In the genomic region with DNA sequence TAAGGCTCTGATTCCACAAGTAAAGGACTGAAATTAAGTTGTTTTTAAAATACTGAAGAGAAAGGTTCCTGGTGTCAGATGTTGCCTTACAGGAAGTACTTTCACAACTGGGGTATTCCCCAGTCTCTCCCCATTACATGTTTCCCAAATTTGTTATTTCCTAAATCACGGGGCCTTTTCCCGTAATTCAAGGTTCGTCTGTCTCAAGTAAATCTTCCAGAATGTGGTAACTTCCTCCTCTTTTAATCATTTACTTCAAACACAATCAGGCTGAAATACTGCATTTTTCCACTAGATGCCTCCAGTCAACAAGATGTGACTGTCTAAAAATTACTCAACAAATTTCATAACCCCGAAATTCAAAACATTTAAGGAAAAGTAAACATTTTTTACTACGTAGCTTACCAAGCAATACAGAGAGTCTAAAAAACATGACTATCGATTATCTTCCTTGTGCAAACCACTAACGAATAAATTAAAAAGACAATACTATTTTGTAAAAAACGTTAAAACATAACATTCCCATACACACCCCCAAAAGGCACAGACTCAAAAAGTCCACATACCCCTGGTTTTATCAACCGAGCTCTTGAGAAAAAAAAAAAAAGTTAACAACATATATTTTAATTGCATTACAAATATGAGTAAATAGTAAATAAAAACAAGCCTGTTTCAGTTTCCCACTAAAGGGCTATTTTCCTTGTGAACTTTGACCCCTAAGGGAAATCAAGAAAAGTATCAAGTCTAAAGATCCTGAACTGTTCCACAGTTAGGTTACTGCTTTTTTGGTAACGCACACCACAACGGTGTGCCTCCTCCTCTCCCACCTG, we compare ENCODE assay signal across 1 cellular context.
A peak's percentile ranks its signal among the peaks of the same experiment; 100 is the strongest.
TF ChIP-seq lines count a peak whose summit lies in the region.

No MANE protein-coding gene starts in this region.

TF ChIP-seq in HepG2, 621 proteins besides CTCF, POLR2A, EP300 and RAD21 (continued from another document and continues in another):
- TF ChIP-seq, protein P1, sequence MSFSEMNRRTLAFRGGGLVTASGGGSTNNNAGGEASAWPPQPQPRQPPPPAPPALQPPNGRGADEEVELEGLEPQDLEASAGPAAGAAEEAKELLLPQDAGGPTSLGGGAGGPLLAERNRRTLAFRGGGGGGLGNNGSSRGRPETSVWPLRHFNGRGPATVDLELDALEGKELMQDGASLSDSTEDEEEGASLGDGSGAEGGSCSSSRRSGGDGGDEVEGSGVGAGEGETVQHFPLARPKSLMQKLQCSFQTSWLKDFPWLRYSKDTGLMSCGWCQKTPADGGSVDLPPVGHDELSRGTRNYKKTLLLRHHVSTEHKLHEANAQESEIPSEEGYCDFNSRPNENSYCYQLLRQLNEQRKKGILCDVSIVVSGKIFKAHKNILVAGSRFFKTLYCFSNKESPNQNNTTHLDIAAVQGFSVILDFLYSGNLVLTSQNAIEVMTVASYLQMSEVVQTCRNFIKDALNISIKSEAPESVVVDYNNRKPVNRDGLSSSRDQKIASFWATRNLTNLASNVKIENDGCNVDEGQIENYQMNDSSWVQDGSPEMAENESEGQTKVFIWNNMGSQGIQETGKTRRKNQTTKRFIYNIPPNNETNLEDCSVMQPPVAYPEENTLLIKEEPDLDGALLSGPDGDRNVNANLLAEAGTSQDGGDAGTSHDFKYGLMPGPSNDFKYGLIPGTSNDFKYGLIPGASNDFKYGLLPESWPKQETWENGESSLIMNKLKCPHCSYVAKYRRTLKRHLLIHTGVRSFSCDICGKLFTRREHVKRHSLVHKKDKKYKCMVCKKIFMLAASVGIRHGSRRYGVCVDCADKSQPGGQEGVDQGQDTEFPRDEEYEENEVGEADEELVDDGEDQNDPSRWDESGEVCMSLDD (CRISPR knock-in tag; IDR thresholded peaks at IDR 0.05; ENCODE audit: borderline replicate concordance): 0 out of 2 replicates have a peak, but pooled peaks have one; percentile 58
- TF ChIP-seq NR2F6 (IDR thresholded peaks at IDR 0.05) (peak; percentile 55), NR2F6 (CRISPR knock-in tag; IDR thresholded peaks at IDR 0.05) (peak; percentile 75), MXI1 (IDR thresholded peaks at IDR 0.05; ENCODE audit: borderline replicate concordance, low read depth, low read length) (peak; percentile 53; the same call in 1 of the 3 replicates), ZNF792 (CRISPR knock-in tag; IDR thresholded peaks at IDR 0.05) (0 out of 2 replicates have a peak, but pooled peaks have one; percentile 29), ZMYM4 (CRISPR knock-in tag; IDR thresholded peaks at IDR 0.05) (peak; percentile 22; the same call in 1 of the 2 replicates), CEBPG (CRISPR knock-in tag; IDR thresholded peaks at IDR 0.05) (peak; percentile 93), MBD4 (IDR thresholded peaks at IDR 0.05; ENCODE audit: borderline replicate concordance, low read length) (peak; percentile 55; the same call in 1 of the 2 replicates), MED1 (CRISPR knock-in tag; IDR thresholded peaks at IDR 0.05) (peak; percentile 94), HNRNPUL1 (IDR thresholded peaks at IDR 0.05; ENCODE audit: low read depth, low read length) (0 out of 2 replicates have a peak, but pooled peaks have one; percentile 43), KDM5A (IDR thresholded peaks at IDR 0.05; ENCODE audit: borderline replicate concordance, low read length) (peak; percentile 73; the same call in 1 of the 2 replicates), ZSCAN31 (CRISPR knock-in tag; IDR thresholded peaks at IDR 0.05; ENCODE audit: low read depth) (no peak), HMG20B (CRISPR knock-in tag; conservative IDR thresholded peaks at IDR 0.05) (peak; percentile 65; the same call in 1 of the 2 replicates), NFIC (IDR thresholded peaks at IDR 0.05; ENCODE audit: low read length) (peak; percentile 70; the same call in 1 of the 2 replicates), MAFF (IDR thresholded peaks at IDR 0.05; ENCODE audit: low read depth, low read length) (peak; percentile 43), ZNF670 (CRISPR knock-in tag; IDR thresholded peaks at IDR 0.05; ENCODE audit: borderline replicate concordance) (0 out of 2 replicates have a peak, but pooled peaks have one; percentile 65), ARNTL (CRISPR knock-in tag; IDR thresholded peaks at IDR 0.05) (0 out of 2 replicates have a peak, but pooled peaks have one; percentile 33), SIX4 (CRISPR knock-in tag; IDR thresholded peaks at IDR 0.05) (peak; percentile 52; the same call in 1 of the 2 replicates), FOXA1 (IDR thresholded peaks at IDR 0.05) (no peak), FOXA1 (CRISPR knock-in tag; IDR thresholded peaks at IDR 0.05) (peak; percentile 71), ISX (CRISPR knock-in tag; conservative IDR thresholded peaks at IDR 0.05) (no peak), MEF2D (CRISPR knock-in tag; IDR thresholded peaks at IDR 0.05) (0 out of 2 replicates have a peak, but pooled peaks have one; percentile 54), KMT2B (CRISPR knock-in tag; IDR thresholded peaks at IDR 0.05) (peak; percentile 60; the same call in 1 of the 2 replicates), ZNF12 (CRISPR knock-in tag; IDR thresholded peaks at IDR 0.05) (peak; percentile 28; the same call in 1 of the 2 replicates), ELF1 (CRISPR knock-in tag; IDR thresholded peaks at IDR 0.05) (peak; percentile 70), FOXA3 (CRISPR knock-in tag; IDR thresholded peaks at IDR 0.05) (peak; percentile 78), BCL6 (CRISPR knock-in tag; IDR thresholded peaks at IDR 0.05) (peak; percentile 86), NFYC (CRISPR knock-in tag; IDR thresholded peaks at IDR 0.05) (peak; percentile 7; the same call in 1 of the 2 replicates), ZNF10 (CRISPR knock-in tag; IDR thresholded peaks at IDR 0.05; ENCODE audit: borderline replicate concordance, low read depth) (no peak), ZNF816 (CRISPR knock-in tag; IDR thresholded peaks at IDR 0.05; ENCODE audit: borderline replicate concordance) (peak; percentile 57; the same call in 1 of the 2 replicates)
- TF ChIP-seq, protein P2, sequence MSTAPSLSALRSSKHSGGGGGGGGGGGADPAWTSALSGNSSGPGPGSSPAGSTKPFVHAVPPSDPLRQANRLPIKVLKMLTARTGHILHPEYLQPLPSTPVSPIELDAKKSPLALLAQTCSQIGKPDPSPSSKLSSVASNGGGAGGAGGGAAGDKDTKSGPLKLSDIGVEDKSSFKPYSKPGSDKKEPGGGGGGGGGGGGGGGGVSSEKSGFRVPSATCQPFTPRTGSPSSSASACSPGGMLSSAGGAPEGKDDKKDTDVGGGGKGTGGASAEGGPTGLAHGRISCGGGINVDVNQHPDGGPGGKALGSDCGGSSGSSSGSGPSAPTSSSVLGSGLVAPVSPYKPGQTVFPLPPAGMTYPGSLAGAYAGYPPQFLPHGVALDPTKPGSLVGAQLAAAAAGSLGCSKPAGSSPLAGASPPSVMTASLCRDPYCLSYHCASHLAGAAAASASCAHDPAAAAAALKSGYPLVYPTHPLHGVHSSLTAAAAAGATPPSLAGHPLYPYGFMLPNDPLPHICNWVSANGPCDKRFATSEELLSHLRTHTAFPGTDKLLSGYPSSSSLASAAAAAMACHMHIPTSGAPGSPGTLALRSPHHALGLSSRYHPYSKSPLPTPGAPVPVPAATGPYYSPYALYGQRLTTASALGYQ (CRISPR knock-in tag; IDR thresholded peaks at IDR 0.05): peak; percentile 79
- TF ChIP-seq, protein P3, sequence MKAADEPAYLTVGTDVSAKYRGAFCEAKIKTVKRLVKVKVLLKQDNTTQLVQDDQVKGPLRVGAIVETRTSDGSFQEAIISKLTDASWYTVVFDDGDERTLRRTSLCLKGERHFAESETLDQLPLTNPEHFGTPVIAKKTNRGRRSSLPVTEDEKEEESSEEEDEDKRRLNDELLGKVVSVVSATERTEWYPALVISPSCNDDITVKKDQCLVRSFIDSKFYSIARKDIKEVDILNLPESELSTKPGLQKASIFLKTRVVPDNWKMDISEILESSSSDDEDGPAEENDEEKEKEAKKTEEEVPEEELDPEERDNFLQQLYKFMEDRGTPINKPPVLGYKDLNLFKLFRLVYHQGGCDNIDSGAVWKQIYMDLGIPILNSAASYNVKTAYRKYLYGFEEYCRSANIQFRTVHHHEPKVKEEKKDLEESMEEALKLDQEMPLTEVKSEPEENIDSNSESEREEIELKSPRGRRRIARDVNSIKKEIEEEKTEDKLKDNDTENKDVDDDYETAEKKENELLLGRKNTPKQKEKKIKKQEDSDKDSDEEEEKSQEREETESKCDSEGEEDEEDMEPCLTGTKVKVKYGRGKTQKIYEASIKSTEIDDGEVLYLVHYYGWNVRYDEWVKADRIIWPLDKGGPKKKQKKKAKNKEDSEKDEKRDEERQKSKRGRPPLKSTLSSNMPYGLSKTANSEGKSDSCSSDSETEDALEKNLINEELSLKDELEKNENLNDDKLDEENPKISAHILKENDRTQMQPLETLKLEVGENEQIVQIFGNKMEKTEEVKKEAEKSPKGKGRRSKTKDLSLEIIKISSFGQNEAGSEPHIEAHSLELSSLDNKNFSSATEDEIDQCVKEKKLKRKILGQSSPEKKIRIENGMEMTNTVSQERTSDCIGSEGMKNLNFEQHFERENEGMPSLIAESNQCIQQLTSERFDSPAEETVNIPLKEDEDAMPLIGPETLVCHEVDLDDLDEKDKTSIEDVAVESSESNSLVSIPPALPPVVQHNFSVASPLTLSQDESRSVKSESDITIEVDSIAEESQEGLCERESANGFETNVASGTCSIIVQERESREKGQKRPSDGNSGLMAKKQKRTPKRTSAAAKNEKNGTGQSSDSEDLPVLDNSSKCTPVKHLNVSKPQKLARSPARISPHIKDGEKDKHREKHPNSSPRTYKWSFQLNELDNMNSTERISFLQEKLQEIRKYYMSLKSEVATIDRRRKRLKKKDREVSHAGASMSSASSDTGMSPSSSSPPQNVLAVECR (CRISPR knock-in tag; IDR thresholded peaks at IDR 0.05; ENCODE audit: borderline replicate concordance): peak; percentile 22; the same call in 1 of the 2 replicates
- TF ChIP-seq, protein P4, sequence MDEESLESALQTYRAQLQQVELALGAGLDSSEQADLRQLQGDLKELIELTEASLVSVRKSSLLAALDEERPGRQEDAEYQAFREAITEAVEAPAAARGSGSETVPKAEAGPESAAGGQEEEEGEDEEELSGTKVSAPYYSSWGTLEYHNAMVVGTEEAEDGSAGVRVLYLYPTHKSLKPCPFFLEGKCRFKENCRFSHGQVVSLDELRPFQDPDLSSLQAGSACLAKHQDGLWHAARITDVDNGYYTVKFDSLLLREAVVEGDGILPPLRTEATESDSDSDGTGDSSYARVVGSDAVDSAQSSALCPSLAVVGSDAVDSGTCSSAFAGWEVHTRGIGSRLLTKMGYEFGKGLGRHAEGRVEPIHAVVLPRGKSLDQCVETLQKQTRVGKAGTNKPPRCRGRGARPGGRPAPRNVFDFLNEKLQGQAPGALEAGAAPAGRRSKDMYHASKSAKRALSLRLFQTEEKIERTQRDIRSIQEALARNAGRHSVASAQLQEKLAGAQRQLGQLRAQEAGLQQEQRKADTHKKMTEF (CRISPR knock-in tag; IDR thresholded peaks at IDR 0.05): peak; percentile 86
- TF ChIP-seq, protein P5, sequence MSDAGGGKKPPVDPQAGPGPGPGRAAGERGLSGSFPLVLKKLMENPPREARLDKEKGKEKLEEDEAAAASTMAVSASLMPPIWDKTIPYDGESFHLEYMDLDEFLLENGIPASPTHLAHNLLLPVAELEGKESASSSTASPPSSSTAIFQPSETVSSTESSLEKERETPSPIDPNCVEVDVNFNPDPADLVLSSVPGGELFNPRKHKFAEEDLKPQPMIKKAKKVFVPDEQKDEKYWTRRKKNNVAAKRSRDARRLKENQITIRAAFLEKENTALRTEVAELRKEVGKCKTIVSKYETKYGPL (CRISPR knock-in tag; IDR thresholded peaks at IDR 0.05): peak; percentile 55; the same call in 1 of the 2 replicates
- TF ChIP-seq, protein P6, sequence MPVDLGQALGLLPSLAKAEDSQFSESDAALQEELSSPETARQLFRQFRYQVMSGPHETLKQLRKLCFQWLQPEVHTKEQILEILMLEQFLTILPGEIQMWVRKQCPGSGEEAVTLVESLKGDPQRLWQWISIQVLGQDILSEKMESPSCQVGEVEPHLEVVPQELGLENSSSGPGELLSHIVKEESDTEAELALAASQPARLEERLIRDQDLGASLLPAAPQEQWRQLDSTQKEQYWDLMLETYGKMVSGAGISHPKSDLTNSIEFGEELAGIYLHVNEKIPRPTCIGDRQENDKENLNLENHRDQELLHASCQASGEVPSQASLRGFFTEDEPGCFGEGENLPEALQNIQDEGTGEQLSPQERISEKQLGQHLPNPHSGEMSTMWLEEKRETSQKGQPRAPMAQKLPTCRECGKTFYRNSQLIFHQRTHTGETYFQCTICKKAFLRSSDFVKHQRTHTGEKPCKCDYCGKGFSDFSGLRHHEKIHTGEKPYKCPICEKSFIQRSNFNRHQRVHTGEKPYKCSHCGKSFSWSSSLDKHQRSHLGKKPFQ (CRISPR knock-in tag; IDR thresholded peaks at IDR 0.05; ENCODE audit: insufficient replicate concordance): no peak
- TF ChIP-seq, protein P7, sequence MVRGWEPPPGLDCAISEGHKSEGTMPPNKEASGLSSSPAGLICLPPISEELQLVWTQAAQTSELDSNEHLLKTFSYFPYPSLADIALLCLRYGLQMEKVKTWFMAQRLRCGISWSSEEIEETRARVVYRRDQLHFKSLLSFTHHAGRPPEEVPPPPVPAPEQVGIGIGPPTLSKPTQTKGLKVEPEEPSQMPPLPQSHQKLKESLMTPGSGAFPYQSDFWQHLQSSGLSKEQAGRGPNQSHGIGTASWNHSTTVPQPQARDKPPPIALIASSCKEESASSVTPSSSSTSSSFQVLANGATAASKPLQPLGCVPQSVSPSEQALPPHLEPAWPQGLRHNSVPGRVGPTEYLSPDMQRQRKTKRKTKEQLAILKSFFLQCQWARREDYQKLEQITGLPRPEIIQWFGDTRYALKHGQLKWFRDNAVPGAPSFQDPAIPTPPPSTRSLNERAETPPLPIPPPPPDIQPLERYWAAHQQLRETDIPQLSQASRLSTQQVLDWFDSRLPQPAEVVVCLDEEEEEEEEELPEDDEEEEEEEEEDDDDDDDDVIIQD (CRISPR knock-in tag; IDR thresholded peaks at IDR 0.05; ENCODE audit: low read depth): peak; percentile 89; the same call in 1 of the 2 replicates
- TF ChIP-seq, protein P8, sequence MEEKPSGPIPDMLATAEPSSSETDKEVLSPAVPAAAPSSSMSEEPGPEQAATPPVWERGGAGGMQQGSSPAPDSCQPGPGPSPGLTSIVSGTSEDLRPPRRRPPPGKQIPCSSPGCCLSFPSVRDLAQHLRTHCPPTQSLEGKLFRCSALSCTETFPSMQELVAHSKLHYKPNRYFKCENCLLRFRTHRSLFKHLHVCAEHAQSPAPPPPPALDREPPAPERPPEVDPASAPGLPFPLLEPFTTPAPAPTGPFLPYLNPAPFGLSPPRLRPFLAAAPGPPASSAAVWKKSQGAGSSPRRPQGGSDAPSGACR (CRISPR knock-in tag; IDR thresholded peaks at IDR 0.05): 0 out of 2 replicates have a peak, but pooled peaks have one; percentile 41
- TF ChIP-seq, protein P9, sequence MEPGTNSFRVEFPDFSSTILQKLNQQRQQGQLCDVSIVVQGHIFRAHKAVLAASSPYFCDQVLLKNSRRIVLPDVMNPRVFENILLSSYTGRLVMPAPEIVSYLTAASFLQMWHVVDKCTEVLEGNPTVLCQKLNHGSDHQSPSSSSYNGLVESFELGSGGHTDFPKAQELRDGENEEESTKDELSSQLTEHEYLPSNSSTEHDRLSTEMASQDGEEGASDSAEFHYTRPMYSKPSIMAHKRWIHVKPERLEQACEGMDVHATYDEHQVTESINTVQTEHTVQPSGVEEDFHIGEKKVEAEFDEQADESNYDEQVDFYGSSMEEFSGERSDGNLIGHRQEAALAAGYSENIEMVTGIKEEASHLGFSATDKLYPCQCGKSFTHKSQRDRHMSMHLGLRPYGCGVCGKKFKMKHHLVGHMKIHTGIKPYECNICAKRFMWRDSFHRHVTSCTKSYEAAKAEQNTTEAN (CRISPR knock-in tag; conservative IDR thresholded peaks at IDR 0.05): 0 out of 2 replicates have a peak, but pooled peaks have one; percentile 34
